In genomic region chr10:132712698-132713232, GRCh38 we compare ENCODE assay signal across 25 cellular contexts.
DNase-seq lines count a peak whose midpoint lies in the region; ATAC-seq, FAIRE-seq and TF ChIP-seq lines count a peak whose summit lies in the region.
"Had no signal": no experiment of that assay in that cellular context is flagged by ENCODE, and none has a peak within 500 bp of the region (broad histone marks: within the 10 kb centered on the region; RNA-seq: fewer than 3 reads in every experiment).

No MANE protein-coding gene starts in this region.

- CTCF ChIA-PET in activated CD8-positive, alpha-beta memory T cell treated with anti-CD3 and anti-CD28 coated beads, Interleukin-2, amount 10 ng/mL, durations not matched to agents 7 days and 5 days (lab: Charles Lee), result no interaction called here

- H3K36me3 Mint-ChIP-seq in chondrocyte (ENCODE audit: low read depth), result peaks cover 15% of the 10 kb centered on the region
- H3K36me3 Mint-ChIP-seq in activated CD8-positive, alpha-beta memory T cell treated with anti-CD3 and anti-CD28 coated beads, Interleukin-2, amount 10 ng/mL, durations not matched to agents 7 days and 5 days, result no peaks in the 10 kb centered on the region
- H3K36me3 Mint-ChIP-seq: stimulated activated effector memory CD8-positive, alpha-beta T cell treated with anti-CD3 and anti-CD28 coated beads, Interleukin-12 subunit alpha, Interleukin-12 subunit beta, amount 100 ng/mL, for 72 hours had no signal

- H3K27me3 Mint-ChIP-seq in chondrocyte (ENCODE audit: low read depth), result no peaks in the 10 kb centered on the region
- H3K27me3 Mint-ChIP-seq in activated CD8-positive, alpha-beta memory T cell treated with anti-CD3 and anti-CD28 coated beads, Interleukin-2, amount 10 ng/mL, durations not matched to agents 7 days and 5 days, result no peaks in the 10 kb centered on the region
- H3K27me3 Mint-ChIP-seq: IgD-negative memory B cell had no signal

- TF ChIP-seq POLR2A in GM12891 (IDR thresholded peaks at IDR 0.05; ENCODE audit: low read depth, low read length), result no peak

- H3K36me3 ChIP-seq in kidney (ENCODE audit: control insufficient read depth in 1 of 2, insufficient read depth in 2 of 2, low read length in 2 of 2), result peaks cover 7% of the 10 kb centered on the region in 2 donors

- H3K4me1 Mint-ChIP-seq in chondrocyte (ENCODE audit: low read depth), result no peaks in the 10 kb centered on the region
- H3K4me1 Mint-ChIP-seq in activated CD8-positive, alpha-beta memory T cell treated with anti-CD3 and anti-CD28 coated beads, Interleukin-2, amount 10 ng/mL, durations not matched to agents 7 days and 5 days, result no peaks in the 10 kb centered on the region
- H3K4me1 Mint-ChIP-seq: IgD-negative memory B cell had no signal

- H3K27ac ChIP-seq in kidney (ENCODE audit: low read depth in 2 of 2, low read length in 2 of 2), result no peak overlapping the region
- H3K27ac ChIP-seq: BLaER1, brain microvascular endothelial cell, testis had no signal

- H3K4me3 ChIP-seq in kidney (ENCODE audit: low read length in 2 of 2), result no peak overlapping the region
- H3K4me3 ChIP-seq: BLaER1, testis had no signal

- no peak for TF ChIP-seq CTCF in chondrocyte (IDR thresholded peaks at IDR 0.05)
- TF ChIP-seq CTCF in kidney (IDR thresholded peaks at IDR 0.05; ENCODE audit: borderline replicate concordance, extremely low read depth, insufficient read depth), result no peak

- no peak overlapping the region for H3K27ac Mint-ChIP-seq in chondrocyte (ENCODE audit: unreplicated experiment)
- H3K27ac Mint-ChIP-seq in activated CD8-positive, alpha-beta memory T cell treated with anti-CD3 and anti-CD28 coated beads, Interleukin-2, amount 10 ng/mL, durations not matched to agents 7 days and 5 days, result no peak overlapping the region
- H3K27ac Mint-ChIP-seq: stimulated activated effector memory CD8-positive, alpha-beta T cell treated with anti-CD3 and anti-CD28 coated beads, Interleukin-12 subunit alpha, Interleukin-12 subunit beta, amount 100 ng/mL, for 72 hours had no signal

- H3K9ac ChIP-seq in kidney (ENCODE audit: low read length in 2 of 2), result no peak overlapping the region
- H3K9ac ChIP-seq: BLaER1 had no signal

- H3K9me3 Mint-ChIP-seq in chondrocyte (ENCODE audit: low read depth), result no peaks in the 10 kb centered on the region
- no peaks in the 10 kb centered on the region for H3K9me3 Mint-ChIP-seq in activated CD8-positive, alpha-beta memory T cell treated with anti-CD3 and anti-CD28 coated beads, Interleukin-2, amount 10 ng/mL, durations not matched to agents 7 days and 5 days (ENCODE audit: low read depth)
- H3K9me3 Mint-ChIP-seq: stimulated activated effector memory CD8-positive, alpha-beta T cell treated with anti-CD3 and anti-CD28 coated beads, Interleukin-12 subunit alpha, Interleukin-12 subunit beta, amount 100 ng/mL, for 72 hours had no signal

- no peak overlapping the region for H3K4me3 Mint-ChIP-seq in chondrocyte (ENCODE audit: unreplicated experiment)
- H3K4me3 Mint-ChIP-seq in activated CD8-positive, alpha-beta memory T cell treated with anti-CD3 and anti-CD28 coated beads, Interleukin-2, amount 10 ng/mL, durations not matched to agents 7 days and 5 days, result no peak overlapping the region
- H3K4me3 Mint-ChIP-seq: stimulated activated effector memory CD8-positive, alpha-beta T cell treated with anti-CD3 and anti-CD28 coated beads, Interleukin-12 subunit alpha, Interleukin-12 subunit beta, amount 100 ng/mL, for 72 hours had no signal

- no peak for ATAC-seq in activated CD8-positive, alpha-beta memory T cell treated with anti-CD3 and anti-CD28 coated beads, Interleukin-2, amount 10 ng/mL, durations not matched to agents 7 days and 5 days
- no peak for ATAC-seq in HG03342 (IDR thresholded peaks at IDR 0.05; ENCODE audit: unreplicated experiment)
- ATAC-seq: stimulated activated effector memory CD8-positive, alpha-beta T cell treated with anti-CD3 and anti-CD28 coated beads, Interleukin-12 subunit alpha, Interleukin-12 subunit beta, amount 100 ng/mL, for 72 hours had no signal

- no peaks in the 10 kb centered on the region for H3K4me1 ChIP-seq in kidney (ENCODE audit: control insufficient read depth in 1 of 2, insufficient read depth in 1 of 2, low read depth in 1 of 2, low read length in 2 of 2)
- H3K4me1 ChIP-seq: testis had no signal

- no peaks in the 10 kb centered on the region for H3K9me3 ChIP-seq in kidney (ENCODE audit: control insufficient read depth in 1 of 2, low read length in 2 of 2)
- H3K9me3 ChIP-seq: testis had no signal

- FAIRE-seq in GM12891 (lab: Jason Lieb, UNC) (peak; percentile 48), kidney (lab: Jason Lieb, UNC) (no peak)
- FAIRE-seq: GM12892, GM19239, keratinocyte had no signal

- intact Hi-C loops in kidney (cut with DNase I), result no loop called here
- intact Hi-C loops in posterior vena cava (cut with DNase I), result no loop called here

- DNase-seq in GM12891 (ENCODE audit: insufficient read length, low spot score), result no peak
- DNase-seq in chondrocyte (ENCODE audit: low spot score), result peak; percentile 58
- DNase-seq in kidney, result peak; percentile 36
- peak; percentile 44 for DNase-seq in posterior vena cava (ENCODE audit: low spot score)
- DNase-seq in activated CD8-positive, alpha-beta memory T cell treated with anti-CD3 and anti-CD28 coated beads, Interleukin-2, amount 10 ng/mL, durations not matched to agents 7 days and 5 days, result no peak
- DNase-seq in islet precursor cell, result no peak
- DNase-seq in cerebellar cortex (ENCODE audit: low spot score), result no peak
- DNase-seq: activated CD4-positive, alpha-beta T cell treated with anti-CD3 and anti-CD28 coated beads, Interleukin-2, amount 50 U/mL, for 4 hours; activated CD8-positive, alpha-beta memory T cell treated with anti-CD3 and anti-CD28 coated beads, Interleukin-2, amount 50 U/mL, for 4 hours; brain microvascular endothelial cell; cortex of kidney; mammary epithelial cell; NCI-H1105; NCI-H2029; NCI-H345; NCI-H82; stimulated activated CD4-positive, alpha-beta T cell treated with anti-CD3 and anti-CD28 coated beads, Interleukin-2, amount 100 ng/mL, for 48 hours; testis had no signal

TF ChIP-seq in GM12891, 5 proteins besides CTCF, POLR2A, EP300 and RAD21:
- TF ChIP-seq POLR2AphosphoS5 (IDR thresholded peaks at IDR 0.05; ENCODE audit: low read depth, low read length), result no peak
- TF ChIP-seq TAF1 (IDR thresholded peaks at IDR 0.05; ENCODE audit: low read depth, low read length), result no peak

Comparison
In these comparisons a context has a peak if more than half of its experiments do, and no peak if none do; other contexts are left out.
1. DNase-seq: peak in chondrocyte (single experiment), kidney (single experiment) and posterior vena cava (single experiment); none in GM12891 (single experiment), activated CD8-positive, alpha-beta memory T cell treated with anti-CD3 and anti-CD28 coated beads, Interleukin-2, amount 10 ng/mL, durations not matched to agents 7 days and 5 days (single experiment), islet precursor cell (single experiment) and cerebellar cortex (single experiment).